8 cellular contexts compared by ENCODE assay signal in genomic region chr19:14363203-14364097, GRCh38. TPM values are rescaled to one million over a fixed set of nuclear protein-coding genes. Genes with fewer than 3 reads are reported as not detected.
DNase-seq lines count a peak whose midpoint lies in the region; ATAC-seq and TF ChIP-seq lines count a peak whose summit lies in the region.

No MANE protein-coding gene starts in this region.

- H3K4me1 ChIP-seq in H9 (ENCODE audit: insufficient read depth, low read length) (no peaks in the 10 kb centered on the region), left lung (peaks cover 12 to 64% of the 10 kb centered on the region in 2 donors)

- no peak overlapping the region; the same call in 1 of the 2 replicates for H3K4ac ChIP-seq in H9 (ENCODE audit: low read depth, low read length)

- no peak overlapping the region for H3K56ac ChIP-seq in H9 (ENCODE audit: insufficient read length, low read depth, low read length)

- H3K14ac ChIP-seq in H9 (ENCODE audit: insufficient read depth, low read length) = peak overlapping the region; percentile 97; the same call in 1 of the 2 replicates

- no peaks in the 10 kb centered on the region for H3K9me3 ChIP-seq in H9 (ENCODE audit: control insufficient read depth, low read depth, low read length)
- no peaks in the 10 kb centered on the region for H3K9me3 ChIP-seq in left lung

- H3K36me3 Mint-ChIP-seq in H9 (ENCODE audit: insufficient read depth in 1 of 3, low read depth in 3 of 3) = peaks cover 0 to 4% (median 0%) of the 10 kb centered on the region in 3 experiments; a peak in 3 of 7 replicates

- TF ChIP-seq CTCF in BJ (IDR thresholded peaks at IDR 0.05; ENCODE audit: insufficient read depth, low read depth, low read length) (no peak), H9 (conservative IDR thresholded peaks at IDR 0.05) (no peak), coronary artery (IDR thresholded peaks at IDR 0.05) (no peak), left lung (IDR thresholded peaks at IDR 0.05) (no peak)

- H3K79me2 ChIP-seq in H9 (ENCODE audit: insufficient read depth, low read length) = no peaks in the 10 kb centered on the region

- H2BK120ac ChIP-seq in H9 (ENCODE audit: low read depth, low read length, poor library complexity, severe bottlenecking) = no peak overlapping the region

- peak overlapping the region; percentile 90 for H3K18ac ChIP-seq in H9 (ENCODE audit: insufficient read length, low read depth, low read length)

- H3T11ph ChIP-seq in H9 (ENCODE audit: low read length) = no peak overlapping the region

- intact Hi-C loops in left lung (cut with DNase I) = no loop called here

- H3K9ac ChIP-seq in H9 (ENCODE audit: extremely low read depth, insufficient read length, low read length) = peak overlapping the region; percentile 58

- WGBS in H9 (ENCODE audit: extremely low coverage, insufficient read length, low lambda C conversion rate) = no CpG with 5 or more reads among the region's 34 CpGs

- H3K4me3 ChIP-seq in BJ (ENCODE audit: low read depth, low read length) (peak overlapping the region; percentile 35), coronary artery (peak overlapping the region; percentile 64), left lung (peak overlapping the region; percentile 27 to 41)

- CTCF ChIA-PET in BJ (lab: Yijun Ruan, JAX) = interaction anchor here (0.8 to 3.7 kb wide), 7 partner anchors 10 to 227 kb away, joined by 3 to 16 read pairs (median 4); partner anchors contain the start of gene ASF1B

- H3K27ac Mint-ChIP-seq in H9 = peak overlapping the region; percentile 96 to 99 (median 99)

- H4K8ac ChIP-seq in H9 (replicated peaks; ENCODE audit: insufficient read length, low read depth, low read length) = no peak overlapping the region

- H2BK5ac ChIP-seq in H9 (ENCODE audit: insufficient read length, low read length) = no peak overlapping the region

- H3K79me1 ChIP-seq in H9 (ENCODE audit: insufficient read depth, low read depth, low read length, poor library complexity, severe bottlenecking) = no peaks in the 10 kb centered on the region

- H2BK15ac ChIP-seq in H9 (ENCODE audit: low read depth, low read length) = no peak overlapping the region

- H4K20me1 ChIP-seq in H9 (ENCODE audit: control insufficient read depth, insufficient read depth, insufficient read length) = no peaks in the 10 kb centered on the region

- POLR2A ChIA-PET in BJ (lab: Charles Lee) = interaction anchor here (0.6 kb wide), 1 partner anchor 22 kb away, joined by 9 read pairs; no protein-coding TSS in a partner anchor

- no peak overlapping the region for H3K23ac ChIP-seq in H9 (ENCODE audit: insufficient read length, low read depth, low read length)

- H2BK20ac ChIP-seq in H9 (ENCODE audit: low read depth, low read length, poor library complexity, severe bottlenecking) = no peak overlapping the region

- H2AK5ac ChIP-seq in H9 (ENCODE audit: insufficient read length, low read length) = no peak overlapping the region

- no peaks in the 10 kb centered on the region; the same call in 1 of the 2 replicates for H3K27me3 Mint-ChIP-seq in H9 (ENCODE audit: low read depth)

- peaks cover 17 to 23% of the 10 kb centered on the region in 2 experiments for H3K4me1 Mint-ChIP-seq in H9

- no peak overlapping the region for H4K91ac ChIP-seq in H9 (ENCODE audit: insufficient read length, low read depth, low read length)

- DNase-seq in BJ (ENCODE audit: low read depth) (no peak), H9 (peak; percentile 92), T-helper 22 cell (ENCODE audit: low read depth) (peak; percentile 25), coronary artery (ENCODE audit: low spot score) (peak; percentile 91), left lung (peak; percentile 88 to 93), SIG-M5 treated with dmso at 0.1 percent for 504 hours (lab: John Stamatoyannopoulos, UW; ENCODE audit: unreplicated experiment) (no peak)
- peak; percentile 58 to 66 for DNase-seq in stimulated activated CD8-positive, alpha-beta memory T cell treated with anti-CD3 and anti-CD28 coated beads, Interleukin-2, amount 100 ng/mL, for 48 hours (ENCODE audit: low read depth in 2 of 2)

- peak overlapping the region; percentile 7 for H4K5ac ChIP-seq in H9 (ENCODE audit: insufficient read length, low read depth, low read length)

- peak overlapping the region; percentile 79 to 92 for H3K4me3 Mint-ChIP-seq in H9

- H2AFZ ChIP-seq in H9 (ENCODE audit: low read length) = no peak overlapping the region

- H3K27ac ChIP-seq in H9 (ENCODE audit: insufficient read length, low read depth, low read length) (no peak overlapping the region), coronary artery (peak overlapping the region; percentile 80 to 94), left lung (peak overlapping the region; percentile 84 to 85)

- peaks cover 4% of the 10 kb centered on the region for H3K23me2 ChIP-seq in H9 (ENCODE audit: insufficient read length, low read depth, low read length, poor library complexity, severe bottlenecking)

- ATAC-seq in left lung (peak; percentile 89), GM18520 (IDR thresholded peaks at IDR 0.05; ENCODE audit: unreplicated experiment) (no peak)

- H3K4me2 ChIP-seq in H9 (ENCODE audit: insufficient read depth, insufficient read length, low read length) = peak overlapping the region; percentile 27

- peaks cover 0 to 3% of the 10 kb centered on the region in 2 experiments; a peak in 1 of 5 replicates for H3K9me3 Mint-ChIP-seq in H9

- no peak overlapping the region for H2BK12ac ChIP-seq in H9 (ENCODE audit: insufficient read length, low read depth, low read length)

- H3K27me3 ChIP-seq in BJ (ENCODE audit: control insufficient read depth, insufficient read depth, low read length) (no peaks in the 10 kb centered on the region), H9 (ENCODE audit: insufficient read depth, low read length) (no peaks in the 10 kb centered on the region), left lung (no peaks in the 10 kb centered on the region)

- H3K36me3 ChIP-seq in BJ (ENCODE audit: control insufficient read depth, insufficient read depth, low read length) (no peaks in the 10 kb centered on the region), left lung (no peaks in the 10 kb centered on the region)

RNA-seq across cellular contexts. Expression of gene ADGRE5, which starts 17.8 kb away (rescaled TPM):
- 27.1 and 64.4 TPM in 2 replicates for polyA plus RNA-seq in BJ (2011; rRNA removed)
- 30.7 and 36.9 TPM in 2 replicates for polyA minus RNA-seq in BJ (2011; rRNA and poly(A)+ RNA removed)
- 0.96 and 0.97 TPM in 2 replicates for total RNA-seq in H9 (2021)
- total RNA-seq in left lung = 100 to 1,000 TPM; 173 to 237 TPM

RNA-seq across cellular contexts. Expression of gene DDX39A, which starts 55.7 kb away (rescaled TPM):
- 37.9 and 64.0 TPM in 2 replicates for polyA plus RNA-seq in BJ (2011; rRNA removed)
- 28.6 and 32.7 TPM in 2 replicates for polyA minus RNA-seq in BJ (2011; rRNA and poly(A)+ RNA removed)
- 137 and 145 TPM in 2 replicates for total RNA-seq in H9 (2021)
- total RNA-seq in left lung = 10 to 100 TPM; 42.5 to 90.1 TPM

Comparison
In these comparisons a context has a peak if more than half of its experiments do, and no peak if none do; other contexts are left out.
1. DNase-seq: peak in H9 (single experiment), T-helper 22 cell (single experiment), coronary artery (single experiment), left lung (2 of 2) and stimulated activated CD8-positive, alpha-beta memory T cell treated with anti-CD3 and anti-CD28 coated beads, Interleukin-2, amount 100 ng/mL, for 48 hours (2 of 2); none in BJ (single experiment) and SIG-M5 treated with dmso at 0.1 percent for 504 hours (single experiment).
2. RNA of gene ADGRE5, which starts 17.8 kb away (total RNA-seq): 173 to 237 TPM in left lung; 0.96 to 0.97 TPM in H9; every median in the first group is over 10 times any median in the second.
3. Peak in every context shown above with its lines, with median percentiles within 50 percentile points of each other: H3K4me3 ChIP-seq.